Comparison of ENCODE assay signal across 22 cellular contexts in the genomic region with DNA sequence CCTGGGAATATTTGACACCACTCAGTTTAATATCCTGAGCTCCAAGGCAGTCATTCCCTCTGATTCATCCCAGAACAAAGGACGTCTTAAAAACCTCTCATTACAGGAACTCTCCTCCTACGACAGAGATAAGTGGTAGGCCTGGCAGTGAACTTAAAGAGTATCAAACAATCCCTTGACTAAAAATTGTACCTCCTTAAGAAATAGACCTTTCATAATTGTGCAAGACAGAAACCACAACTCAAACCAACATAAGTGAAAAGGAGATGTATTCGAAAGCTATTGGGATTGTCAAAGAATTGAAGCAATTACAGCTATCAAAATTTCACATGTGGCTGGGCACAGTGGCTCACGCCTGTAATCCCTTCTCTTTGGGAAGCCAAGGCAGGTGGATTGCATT. TPM values are rescaled to one million over a fixed set of nuclear protein-coding genes. Genes with fewer than 3 reads are reported as not detected.
A peak's percentile ranks its signal among the peaks of the same experiment; 100 is the strongest.
DNase-seq lines count a peak whose midpoint lies in the region; ATAC-seq and TF ChIP-seq lines count a peak whose summit lies in the region.
"Had no signal": no experiment of that assay in that cellular context is flagged by ENCODE, and none has a peak within 500 bp of the region (broad histone marks: within the 10 kb centered on the region; RNA-seq: fewer than 3 reads in every experiment).

No MANE protein-coding gene starts in this region.

- DNase-seq in AG09309 (ENCODE audit: low read depth) (peak; percentile 67), HL-60 (ENCODE audit: low read depth in 1 of 2, low spot score in 1 of 2) (peak; percentile 36 to 49), NOMO-1 treated with dmso at 0.1 percent for 144 hours (lab: John Stamatoyannopoulos, UW; ENCODE audit: unreplicated experiment) (peak; percentile 14), dermis blood vessel endothelial cell (peak; percentile 36), lower lobe of right lung (no peak), NCI-H1930 (lab: John Stamatoyannopoulos, UW) (no peak)
- DNase-seq: activated CD4-positive, alpha-beta T cell treated with anti-CD3 and anti-CD28 coated beads for 48 hours; activated CD8-positive, alpha-beta memory T cell treated with anti-CD3 and anti-CD28 coated beads, Interleukin-2, amount 50 U/mL, for 48 hours; activated naive CD4-positive, alpha-beta T cell treated with anti-CD3 and anti-CD28 coated beads, Interleukin-2, amount 50 U/mL, for 16 hours; colonic mucosa; H7; NCI-H2081; NCI-H69; right cardiac atrium; stimulated activated CD4-positive, alpha-beta T cell treated with anti-CD3 and anti-CD28 coated beads, Interleukin-15, amount 100 ng/mL, for 24 hours had no signal

- no peaks in the 10 kb centered on the region for H3K36me3 ChIP-seq in lower lobe of right lung
- H3K36me3 ChIP-seq: colonic mucosa, gastroesophageal sphincter, neutrophil had no signal

- intact Hi-C loops in lower lobe of right lung (cut with DNase I) = no loop called here

- no peak overlapping the region for H3K27ac ChIP-seq in HL-60 (replicated peaks)
- no peak overlapping the region for H3K27ac ChIP-seq in lower lobe of right lung
- H3K27ac ChIP-seq: colonic mucosa, gastroesophageal sphincter, neutrophil had no signal

- ATAC-seq in GM18870 (IDR thresholded peaks at IDR 0.05; ENCODE audit: unreplicated experiment) (no peak), lower lobe of right lung (no peak), GM18519 (IDR thresholded peaks at IDR 0.05; ENCODE audit: low FRiP score, unreplicated experiment) (no peak)
- ATAC-seq: gastroesophageal sphincter, right cardiac atrium, SK-N-SH treated with all-trans-retinoic acid at 6 μM for 48 hours had no signal

- no peaks in the 10 kb centered on the region for H3K9me3 ChIP-seq in lower lobe of right lung
- H3K9me3 ChIP-seq: colonic mucosa, gastroesophageal sphincter, neutrophil had no signal

- H3K27me3 ChIP-seq in HL-60 (ENCODE audit: insufficient read depth, poor library complexity, severe bottlenecking) = no peaks in the 10 kb centered on the region
- no peaks in the 10 kb centered on the region for H3K27me3 ChIP-seq in lower lobe of right lung (ENCODE audit: low read depth)
- H3K27me3 ChIP-seq: colonic mucosa, neutrophil had no signal

- H3K4me1 ChIP-seq in lower lobe of right lung = peaks cover 29% of the 10 kb centered on the region
- H3K4me1 ChIP-seq: colonic mucosa had no signal

- H3K4me3 ChIP-seq in AG09309 (ENCODE audit: control insufficient read depth, low read depth, low read length) (no peak overlapping the region), HL-60 (replicated peaks; ENCODE audit: insufficient read depth, low read length) (no peak overlapping the region), lower lobe of right lung (no peak overlapping the region)
- H3K4me3 ChIP-seq: colonic mucosa, gastroesophageal sphincter had no signal

- no peak for TF ChIP-seq CTCF in AG09309 (IDR thresholded peaks at IDR 0.05; ENCODE audit: control insufficient read depth, insufficient read depth, low read depth, low read length, missing control alignments)
- TF ChIP-seq CTCF in HL-60 (IDR thresholded peaks at IDR 0.05; ENCODE audit: insufficient read depth, low read length) = no peak
- TF ChIP-seq CTCF in lower lobe of right lung (IDR thresholded peaks at IDR 0.05) = no peak

RNA-seq across cellular contexts. Expression of a gene that starts 19.1 kb away (rescaled TPM):
- total RNA-seq in dermis blood vessel endothelial cell = not detected in 2 replicates
- total RNA-seq in lower lobe of right lung = not detected
- total RNA-seq: gastroesophageal sphincter, H7, mononuclear cell, urinary bladder had no signal

RNA-seq across cellular contexts. Expression of a gene that starts 31.6 kb away (rescaled TPM):
- total RNA-seq in dermis blood vessel endothelial cell (0.09 and 0.17 TPM in 2 replicates), lower lobe of right lung (5.2 TPM)

Comparison
In these comparisons a context has a peak if more than half of its experiments do, and no peak if none do; other contexts are left out.
1. DNase-seq: peak in AG09309 (single experiment), HL-60 (2 of 2), NOMO-1 treated with dmso at 0.1 percent for 144 hours (single experiment) and dermis blood vessel endothelial cell (single experiment); none in lower lobe of right lung (single experiment) and NCI-H1930 (0 of 2).